ENCODE assay signal across 18 cellular contexts in genomic region chr10:85643839-85644525, GRCh38.
DNase-seq lines count a peak whose midpoint lies in the region; ATAC-seq and TF ChIP-seq lines count a peak whose summit lies in the region.
"Had no signal": no experiment of that assay in that cellular context is flagged by ENCODE, and none has a peak within 500 bp of the region (broad histone marks: within the 10 kb centered on the region; RNA-seq: fewer than 3 reads in every experiment).

No MANE protein-coding gene starts in this region.

- H3K27me3 ChIP-seq in thyroid gland: no peaks in the 10 kb centered on the region
- H3K27me3 ChIP-seq: heart right ventricle, neutrophil had no signal

- no peak for ATAC-seq in natural killer cell
- ATAC-seq in GM21825 (IDR thresholded peaks at IDR 0.05; ENCODE audit: unreplicated experiment): no peak
- no peak for ATAC-seq in GM19328 (IDR thresholded peaks at IDR 0.05; ENCODE audit: unreplicated experiment)
- ATAC-seq: heart right ventricle; stimulated activated naive CD8-positive, alpha-beta T cell treated with anti-CD3 and anti-CD28 coated beads, Interleukin-15, amount 100 ng/mL, for 72 hours; WTC11 had no signal

- TF ChIP-seq CTCF in RWPE1 (conservative IDR thresholded peaks at IDR 0.05; ENCODE audit: low read depth): no peak
- TF ChIP-seq CTCF in thyroid gland (IDR thresholded peaks at IDR 0.05): no peak
- no peak for TF ChIP-seq CTCF in natural killer cell (IDR thresholded peaks at IDR 0.05)

- CTCF ChIA-PET in RWPE1 (lab: Yijun Ruan, JAX): interaction anchor here (0.9 kb wide), 1 partner anchor 9 kb away, joined by 3 read pairs; no protein-coding TSS in a partner anchor

- intact Hi-C loops in thyroid gland (cut with DNase I): no loop called here
- intact Hi-C loops in natural killer cell (cut with micrococcal nuclease): no loop called here

- no peaks in the 10 kb centered on the region for H3K36me3 Mint-ChIP-seq in natural killer cell
- H3K36me3 Mint-ChIP-seq: WTC11 had no signal

- POLR2A ChIA-PET in RWPE1 (lab: Yijun Ruan, JAX; ENCODE audit: low non-redundant PET): no interaction called here

- H3K4me3 Mint-ChIP-seq in natural killer cell: no peak overlapping the region
- H3K4me3 Mint-ChIP-seq: CD4-positive, alpha-beta memory T cell; stimulated activated naive CD8-positive, alpha-beta T cell treated with anti-CD3 and anti-CD28 coated beads, Interleukin-15, amount 100 ng/mL, for 72 hours; WTC11 had no signal

- H3K4me1 ChIP-seq in thyroid gland: peaks cover 15 to 38% of the 10 kb centered on the region in 2 donors

- H3K36me3 ChIP-seq in thyroid gland: no peaks in the 10 kb centered on the region
- H3K36me3 ChIP-seq: heart right ventricle, neutrophil had no signal

- H3K27me3 Mint-ChIP-seq in natural killer cell (ENCODE audit: low read depth in 2 of 2): no peaks in the 10 kb centered on the region
- H3K27me3 Mint-ChIP-seq: CD4-positive, alpha-beta memory T cell had no signal

- no peak overlapping the region for H3K4me3 ChIP-seq in thyroid gland (replicated peaks in 1 of 3)
- H3K4me3 ChIP-seq: heart right ventricle had no signal

- no peaks in the 10 kb centered on the region for H3K4me1 Mint-ChIP-seq in natural killer cell
- H3K4me1 Mint-ChIP-seq: stimulated activated naive CD8-positive, alpha-beta T cell treated with anti-CD3 and anti-CD28 coated beads, Interleukin-15, amount 100 ng/mL, for 72 hours had no signal

- H3K27ac ChIP-seq in RWPE1 (peak overlapping the region; percentile 58; the same call in 1 of the 2 replicates), thyroid gland (peak overlapping the region in 2 of 3 donors; percentile 91 to 93)
- H3K27ac ChIP-seq: heart right ventricle, neutrophil had no signal

- 86 to 93% methylated on average over 6 of the region's 6 CpGs for WGBS in thyroid gland, 2 donors

- peak; percentile 6 for DNase-seq in NCI-H510A (lab: John Stamatoyannopoulos, UW)
- DNase-seq in NCI-H510A treated with DMSO at 0.1 percent for 48 hours (lab: John Stamatoyannopoulos, UW): no peak
- DNase-seq in RWPE1 (ENCODE audit: low spot score): peak; percentile 75
- peak; percentile 83 for DNase-seq in glomerular visceral epithelial cell (ENCODE audit: extremely low spot score)
- no peak for DNase-seq in thyroid gland
- no peak for DNase-seq in natural killer cell
- DNase-seq: 8988T; activated CD8-positive, alpha-beta memory T cell treated with anti-CD3 and anti-CD28 coated beads, Interleukin-2, amount 50 U/mL, for 48 hours; activated naive CD4-positive, alpha-beta T cell treated with anti-CD3 and anti-CD28 coated beads, Interleukin-2, amount 50 U/mL, for 16 hours; CD4-positive, alpha-beta memory T cell; GOT3; heart right ventricle; NCI-H1930; stimulated activated naive CD8-positive, alpha-beta T cell treated with anti-CD3 and anti-CD28 coated beads, Interleukin-15, amount 100 ng/mL, for 72 hours had no signal

- no peaks in the 10 kb centered on the region for H3K9me3 ChIP-seq in thyroid gland
- H3K9me3 ChIP-seq: heart right ventricle, neutrophil had no signal

- no peak overlapping the region for H3K27ac Mint-ChIP-seq in natural killer cell
- H3K27ac Mint-ChIP-seq: CD4-positive, alpha-beta memory T cell; WTC11 had no signal

- TF ChIP-seq POLR2A in thyroid gland (IDR thresholded peaks at IDR 0.05): no peak

- H3K9me3 Mint-ChIP-seq in natural killer cell: peaks cover 0 to 2% of the 10 kb centered on the region in 2 donors

Comparison
In these comparisons a context has a peak if more than half of its experiments do, and no peak if none do; other contexts are left out.
1. DNase-seq: peak in NCI-H510A (single experiment), RWPE1 (single experiment) and glomerular visceral epithelial cell (single experiment); none in NCI-H510A treated with DMSO at 0.1 percent for 48 hours (single experiment), thyroid gland (0 of 2) and natural killer cell (single experiment).